11 cellular contexts compared by ENCODE assay signal in genomic region chr16:17225551-17225950, GRCh38.
DNase-seq lines count a peak whose midpoint lies in the region; ATAC-seq and TF ChIP-seq lines count a peak whose summit lies in the region.
"Had no signal": no experiment of that assay in that cellular context is flagged by ENCODE, and none has a peak within 500 bp of the region (broad histone marks: within the 10 kb centered on the region; RNA-seq: fewer than 3 reads in every experiment).

No MANE protein-coding gene starts in this region.

- H3K27me3 ChIP-seq in left lung (no peaks in the 10 kb centered on the region), thoracic aorta (replicated peaks; ENCODE audit: insufficient read depth) (no peaks in the 10 kb centered on the region), spleen (replicated peaks in 1 of 7) (no peaks in the 10 kb centered on the region)
- H3K27me3 ChIP-seq: heart left ventricle had no signal

- H3K27ac Mint-ChIP-seq in activated CD8-positive, alpha-beta T cell treated with anti-CD3 and anti-CD28 coated beads, Interleukin-2, amount 10 ng/mL, durations not matched to agents 7 days and 5 days, result peak overlapping the region; percentile 83
- H3K27ac Mint-ChIP-seq in activated CD8-positive, alpha-beta T cell treated with anti-CD3 and anti-CD28 coated beads for 36 hours, result no peak overlapping the region
- H3K27ac Mint-ChIP-seq in activated naive CD8-positive, alpha-beta T cell treated with anti-CD3 and anti-CD28 coated beads, Interleukin-2, amount 50 U/mL, for 24 hours, result peak overlapping the region; percentile 75
- H3K27ac Mint-ChIP-seq: T-helper 1 cell treated with Interleukin-12 subunit alpha and Interleukin-12 subunit beta and Interleukin-4 antibody, amounts not matched to agents 30 μg/mL and 1 μg/mL, for 36 hours had no signal

- CTCF ChIA-PET in activated CD8-positive, alpha-beta T cell treated with anti-CD3 and anti-CD28 coated beads, Interleukin-2, amount 10 ng/mL, durations not matched to agents 7 days and 5 days (lab: Charles Lee), result interaction anchor here (0.6 kb wide), 1 partner anchor 242 kb away, joined by 3 read pairs; no protein-coding TSS in a partner anchor
- CTCF ChIA-PET in activated CD8-positive, alpha-beta T cell treated with anti-CD3 and anti-CD28 coated beads for 36 hours (lab: Charles Lee), result no interaction called here

- no peak overlapping the region for H3K4me3 Mint-ChIP-seq in activated CD8-positive, alpha-beta T cell treated with anti-CD3 and anti-CD28 coated beads, Interleukin-2, amount 10 ng/mL, durations not matched to agents 7 days and 5 days
- H3K4me3 Mint-ChIP-seq in activated CD8-positive, alpha-beta T cell treated with anti-CD3 and anti-CD28 coated beads for 36 hours, result no peak overlapping the region
- no peak overlapping the region for H3K4me3 Mint-ChIP-seq in activated naive CD8-positive, alpha-beta T cell treated with anti-CD3 and anti-CD28 coated beads, Interleukin-2, amount 50 U/mL, for 24 hours
- H3K4me3 Mint-ChIP-seq: T-helper 1 cell treated with Interleukin-12 subunit alpha and Interleukin-12 subunit beta and Interleukin-4 antibody, amounts not matched to agents 30 μg/mL and 1 μg/mL, for 36 hours had no signal

- no peak for TF ChIP-seq POLR2A in spleen (IDR thresholded peaks at IDR 0.05)

- H3K4me1 ChIP-seq in left lung (peaks cover 4 to 24% of the 10 kb centered on the region in 2 donors), thoracic aorta (ENCODE audit: control insufficient read depth in 1 of 2, low read depth in 2 of 2) (peaks cover 16 to 23% of the 10 kb centered on the region in 2 donors), spleen (peaks cover 0 to 35% (median 16%) of the 10 kb centered on the region in 6 donors)

- H3K4me1 Mint-ChIP-seq in activated CD8-positive, alpha-beta T cell treated with anti-CD3 and anti-CD28 coated beads, Interleukin-2, amount 10 ng/mL, durations not matched to agents 7 days and 5 days (ENCODE audit: low read depth), result peaks cover 64% of the 10 kb centered on the region
- peaks cover 7% of the 10 kb centered on the region for H3K4me1 Mint-ChIP-seq in activated CD8-positive, alpha-beta T cell treated with anti-CD3 and anti-CD28 coated beads for 36 hours (ENCODE audit: low read depth)
- H3K4me1 Mint-ChIP-seq in activated naive CD8-positive, alpha-beta T cell treated with anti-CD3 and anti-CD28 coated beads, Interleukin-2, amount 50 U/mL, for 24 hours, result peaks cover 25% of the 10 kb centered on the region

- no peak overlapping the region for H3K27ac ChIP-seq in left lung
- peak overlapping the region; percentile 54 to 83 for H3K27ac ChIP-seq in thoracic aorta
- peak overlapping the region in 3 of 8 donors; percentile 28 to 41 (median 30) for H3K27ac ChIP-seq in spleen

- POLR2A ChIA-PET in activated CD8-positive, alpha-beta T cell treated with anti-CD3 and anti-CD28 coated beads, Interleukin-2, amount 10 ng/mL, durations not matched to agents 7 days and 5 days (lab: Charles Lee), result interaction anchor here (0.6 to 0.8 kb wide), 2 partner anchors 73 to 243 kb away, joined by 3 read pairs; no protein-coding TSS in a partner anchor
- POLR2A ChIA-PET in activated CD8-positive, alpha-beta T cell treated with anti-CD3 and anti-CD28 coated beads for 36 hours (lab: Charles Lee), result no interaction called here

- H3K9me3 ChIP-seq in left lung, result no peaks in the 10 kb centered on the region
- H3K9me3 ChIP-seq in thoracic aorta, result no peaks in the 10 kb centered on the region
- no peaks in the 10 kb centered on the region for H3K9me3 ChIP-seq in spleen
- H3K9me3 ChIP-seq: heart left ventricle had no signal

- H3K4me3 ChIP-seq in left lung, result no peak overlapping the region
- no peak overlapping the region for H3K4me3 ChIP-seq in thoracic aorta
- H3K4me3 ChIP-seq in spleen, result no peak overlapping the region
- H3K4me3 ChIP-seq: heart left ventricle had no signal

- DNase-seq in activated CD8-positive, alpha-beta T cell treated with anti-CD3 and anti-CD28 coated beads, Interleukin-2, amount 10 ng/mL, durations not matched to agents 7 days and 5 days, result no peak
- no peak for DNase-seq in activated CD8-positive, alpha-beta T cell treated with anti-CD3 and anti-CD28 coated beads for 36 hours
- no peak for DNase-seq in activated naive CD8-positive, alpha-beta T cell treated with anti-CD3 and anti-CD28 coated beads, Interleukin-2, amount 50 U/mL, for 24 hours
- no peak for DNase-seq in left lung
- DNase-seq in thoracic aorta (ENCODE audit: low spot score), result no peak
- DNase-seq in spleen, result no peak
- DNase-seq in NCI-H510A (lab: John Stamatoyannopoulos, UW), result no peak
- DNase-seq: dermis blood vessel endothelial cell had no signal

- no peak for ATAC-seq in activated CD8-positive, alpha-beta T cell treated with anti-CD3 and anti-CD28 coated beads, Interleukin-2, amount 10 ng/mL, durations not matched to agents 7 days and 5 days
- no peak for ATAC-seq in activated CD8-positive, alpha-beta T cell treated with anti-CD3 and anti-CD28 coated beads for 36 hours
- ATAC-seq in activated naive CD8-positive, alpha-beta T cell treated with anti-CD3 and anti-CD28 coated beads, Interleukin-2, amount 50 U/mL, for 24 hours, result peak; percentile 37
- peak; percentile 13 for ATAC-seq in left lung
- no peak for ATAC-seq in thoracic aorta (ENCODE audit: insufficient number of reproducible peaks, low FRiP score, low read depth)
- no peak for ATAC-seq in GM19463 (IDR thresholded peaks at IDR 0.05; ENCODE audit: unreplicated experiment)

- no peak for TF ChIP-seq CTCF in activated CD8-positive, alpha-beta T cell treated with anti-CD3 and anti-CD28 coated beads for 36 hours (IDR thresholded peaks at IDR 0.05)
- no peak for TF ChIP-seq CTCF in left lung (IDR thresholded peaks at IDR 0.05)
- no peak for TF ChIP-seq CTCF in thoracic aorta (IDR thresholded peaks at IDR 0.05)
- TF ChIP-seq CTCF in spleen (IDR thresholded peaks at IDR 0.05 in 8 of 11, conservative IDR thresholded peaks at IDR 0.05 in 3 of 11), result no peak

- intact Hi-C loops in activated CD8-positive, alpha-beta T cell treated with anti-CD3 and anti-CD28 coated beads for 36 hours (cut with micrococcal nuclease), result no loop called here
- intact Hi-C loops in left lung (cut with DNase I) (loop anchor here in 1 of 2 donors (10.0 kb wide), 2 partner anchors 69 to 239 kb away; no protein-coding TSS in a partner anchor), spleen (cut with DNase I; ENCODE audit: low total_unique reads) (no loop called here)

- 66 to 75% (median 69%) methylated on average over 7 of the region's 7 CpGs for WGBS in spleen, 5 donors

- H3K27me3 Mint-ChIP-seq in activated CD8-positive, alpha-beta T cell treated with anti-CD3 and anti-CD28 coated beads, Interleukin-2, amount 10 ng/mL, durations not matched to agents 7 days and 5 days (ENCODE audit: low read depth), result no peaks in the 10 kb centered on the region
- no peaks in the 10 kb centered on the region for H3K27me3 Mint-ChIP-seq in activated CD8-positive, alpha-beta T cell treated with anti-CD3 and anti-CD28 coated beads for 36 hours
- no peaks in the 10 kb centered on the region for H3K27me3 Mint-ChIP-seq in activated naive CD8-positive, alpha-beta T cell treated with anti-CD3 and anti-CD28 coated beads, Interleukin-2, amount 50 U/mL, for 24 hours

- peaks cover 78% of the 10 kb centered on the region for H3K36me3 Mint-ChIP-seq in activated CD8-positive, alpha-beta T cell treated with anti-CD3 and anti-CD28 coated beads, Interleukin-2, amount 10 ng/mL, durations not matched to agents 7 days and 5 days (ENCODE audit: low read depth)
- no peaks in the 10 kb centered on the region for H3K36me3 Mint-ChIP-seq in activated CD8-positive, alpha-beta T cell treated with anti-CD3 and anti-CD28 coated beads for 36 hours (ENCODE audit: low read depth)
- peaks cover 2% of the 10 kb centered on the region for H3K36me3 Mint-ChIP-seq in activated naive CD8-positive, alpha-beta T cell treated with anti-CD3 and anti-CD28 coated beads, Interleukin-2, amount 50 U/mL, for 24 hours (ENCODE audit: low read depth)

- no peaks in the 10 kb centered on the region for H3K36me3 ChIP-seq in left lung
- H3K36me3 ChIP-seq in thoracic aorta, result no peaks in the 10 kb centered on the region
- peaks cover 0 to 11% (median 0%) of the 10 kb centered on the region in 6 donors for H3K36me3 ChIP-seq in spleen
- H3K36me3 ChIP-seq: heart left ventricle had no signal

- no peaks in the 10 kb centered on the region for H3K9me3 Mint-ChIP-seq in activated CD8-positive, alpha-beta T cell treated with anti-CD3 and anti-CD28 coated beads, Interleukin-2, amount 10 ng/mL, durations not matched to agents 7 days and 5 days (ENCODE audit: insufficient read depth)
- H3K9me3 Mint-ChIP-seq in activated CD8-positive, alpha-beta T cell treated with anti-CD3 and anti-CD28 coated beads for 36 hours, result no peaks in the 10 kb centered on the region
- no peaks in the 10 kb centered on the region for H3K9me3 Mint-ChIP-seq in activated naive CD8-positive, alpha-beta T cell treated with anti-CD3 and anti-CD28 coated beads, Interleukin-2, amount 50 U/mL, for 24 hours
- H3K9me3 Mint-ChIP-seq: T-helper 1 cell treated with Interleukin-12 subunit alpha and Interleukin-12 subunit beta and Interleukin-4 antibody, amounts not matched to agents 30 μg/mL and 1 μg/mL, for 36 hours had no signal

Comparison
In these comparisons a context has a peak if more than half of its experiments do, and no peak if none do; other contexts are left out.
1. ATAC-seq: peak in activated naive CD8-positive, alpha-beta T cell treated with anti-CD3 and anti-CD28 coated beads, Interleukin-2, amount 50 U/mL, for 24 hours (single experiment) and left lung (single experiment); none in activated CD8-positive, alpha-beta T cell treated with anti-CD3 and anti-CD28 coated beads, Interleukin-2, amount 10 ng/mL, durations not matched to agents 7 days and 5 days (single experiment), activated CD8-positive, alpha-beta T cell treated with anti-CD3 and anti-CD28 coated beads for 36 hours (single experiment), thoracic aorta (single experiment) and GM19463 (single experiment).
2. H3K27ac ChIP-seq: peak in thoracic aorta (2 of 2); none in left lung (0 of 2).